17 cellular contexts compared by ENCODE assay signal in the genomic region with DNA sequence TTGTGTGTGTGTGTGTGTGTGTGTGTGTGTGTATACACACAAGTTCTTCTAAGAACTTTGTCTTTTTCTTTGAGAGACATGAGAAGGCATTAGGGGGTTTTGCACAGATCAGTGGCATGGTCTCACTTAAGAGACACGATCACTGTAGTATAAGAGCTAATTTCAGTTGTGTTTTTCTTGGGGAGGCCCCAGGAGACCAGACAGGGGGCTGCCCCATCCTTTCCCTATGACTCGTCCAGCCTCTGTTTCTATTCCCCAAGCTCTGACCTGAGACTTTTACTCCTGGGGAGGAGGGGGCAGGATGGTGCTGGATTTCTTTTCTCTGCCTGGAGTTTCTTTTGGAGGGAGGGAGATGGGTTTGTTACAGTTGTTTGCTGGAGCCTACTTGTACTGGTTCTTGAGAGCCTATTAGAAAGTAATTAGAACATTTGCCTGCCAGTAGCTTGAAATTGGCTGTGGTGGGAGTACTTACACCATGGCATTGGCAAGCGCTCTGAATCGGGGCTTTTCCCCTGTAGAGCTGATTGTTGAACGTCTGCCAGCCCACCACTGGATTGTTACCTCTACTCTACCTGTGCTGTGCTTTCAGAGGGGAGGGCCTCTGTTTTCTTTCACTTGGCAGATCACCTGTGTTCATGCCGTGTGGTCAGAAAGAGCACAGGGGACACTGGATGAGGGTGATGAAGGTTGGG.
DNase-seq lines count a peak whose midpoint lies in the region; ATAC-seq and TF ChIP-seq lines count a peak whose summit lies in the region.
"Had no signal": no experiment of that assay in that cellular context is flagged by ENCODE, and none has a peak within 500 bp of the region (broad histone marks: within the 10 kb centered on the region; RNA-seq: fewer than 3 reads in every experiment).

No MANE protein-coding gene starts in this region.

- CTCF ChIA-PET in CD4-positive, alpha-beta memory T cell (lab: Charles Lee; ENCODE audit: partially characterized antibody), result no interaction called here

- H3K4me1 ChIP-seq in CD4-positive, alpha-beta memory T cell (ENCODE audit: insufficient read depth, low read length), result no peaks in the 10 kb centered on the region

- peaks cover 14% of the 10 kb centered on the region for H3K27me3 Mint-ChIP-seq in endothelial cell (ENCODE audit: unreplicated experiment)
- H3K27me3 Mint-ChIP-seq in CD4-positive, alpha-beta memory T cell, result peaks cover 6 to 24% of the 10 kb centered on the region in 2 donors

- H3K9me3 Mint-ChIP-seq in endothelial cell (ENCODE audit: unreplicated experiment), result no peaks in the 10 kb centered on the region
- no peaks in the 10 kb centered on the region for H3K9me3 Mint-ChIP-seq in CD4-positive, alpha-beta memory T cell
- H3K9me3 Mint-ChIP-seq: CD4-positive, alpha-beta T cell; IgD-negative memory B cell had no signal

- H3K27me3 ChIP-seq in CD4-positive, alpha-beta memory T cell (ENCODE audit: insufficient read depth, low read length), result no peaks in the 10 kb centered on the region
- H3K27me3 ChIP-seq: SJCRH30 had no signal

- intact Hi-C loops in CD4-positive, alpha-beta memory T cell (cut with micrococcal nuclease), result no loop called here

- H3K4me1 Mint-ChIP-seq in endothelial cell (ENCODE audit: unreplicated experiment), result peaks cover 45% of the 10 kb centered on the region
- H3K4me1 Mint-ChIP-seq in CD4-positive, alpha-beta memory T cell, result no peaks in the 10 kb centered on the region

- H3K4me3 ChIP-seq in CD4-positive, alpha-beta memory T cell (ENCODE audit: low read length in 2 of 2), result no peak overlapping the region
- H3K4me3 ChIP-seq: dorsolateral prefrontal cortex, psoas muscle, SJCRH30 had no signal

- H3K9me3 ChIP-seq in CD4-positive, alpha-beta memory T cell (ENCODE audit: control insufficient read depth in 1 of 2, low read length in 2 of 2), result no peaks in the 10 kb centered on the region
- H3K9me3 ChIP-seq: psoas muscle, SJCRH30 had no signal

- no peaks in the 10 kb centered on the region for H3K36me3 ChIP-seq in CD4-positive, alpha-beta memory T cell (ENCODE audit: insufficient read depth, low read length)
- H3K36me3 ChIP-seq: SJCRH30 had no signal

- ATAC-seq in GM18861 (IDR thresholded peaks at IDR 0.05; ENCODE audit: unreplicated experiment), result peak; percentile 77
- peak; percentile 43 for ATAC-seq in HG02885 (IDR thresholded peaks at IDR 0.05; ENCODE audit: poor library complexity, unreplicated experiment)

- H3K27ac ChIP-seq in CD4-positive, alpha-beta memory T cell (ENCODE audit: low read depth, low read length), result no peak overlapping the region
- H3K27ac ChIP-seq: dorsolateral prefrontal cortex, psoas muscle, SJCRH30 had no signal

- H3K27ac Mint-ChIP-seq in endothelial cell (ENCODE audit: unreplicated experiment), result peak overlapping the region; percentile 21
- no peak overlapping the region for H3K27ac Mint-ChIP-seq in CD4-positive, alpha-beta memory T cell
- H3K27ac Mint-ChIP-seq: CD4-positive, alpha-beta T cell; IgD-negative memory B cell had no signal

- no peak for TF ChIP-seq CTCF in endothelial cell (IDR thresholded peaks at IDR 0.05; ENCODE audit: unreplicated experiment)

- H3K36me3 Mint-ChIP-seq in endothelial cell (ENCODE audit: low read depth, unreplicated experiment), result peaks cover 12% of the 10 kb centered on the region
- no peaks in the 10 kb centered on the region for H3K36me3 Mint-ChIP-seq in CD4-positive, alpha-beta memory T cell

- POLR2A ChIA-PET in CD4-positive, alpha-beta memory T cell (lab: Charles Lee; ENCODE audit: partially characterized antibody), result no interaction called here

- DNase-seq in DMS79 treated with DMSO at 0.1 percent for 48 hours (lab: John Stamatoyannopoulos, UW), result peak; percentile 98
- no peak for DNase-seq in endothelial cell (ENCODE audit: low spot score)
- no peak for DNase-seq in CD4-positive, alpha-beta memory T cell
- DNase-seq in DMS153 (lab: John Stamatoyannopoulos, UW), result no peak
- no peak for DNase-seq in stimulated activated CD4-positive, alpha-beta T cell treated with anti-CD3 and anti-CD28 coated beads, Interleukin-1b, Interleukin-23, amount 100 ng/mL, for 48 hours
- no peak for DNase-seq in EL
- DNase-seq: amygdala; CD4-positive, alpha-beta T cell; dorsolateral prefrontal cortex; HCEC 1CT; NCI-H1417 treated with DMSO at 0.1 percent for 48 hours; SJCRH30; stimulated activated CD4-positive, alpha-beta T cell treated with anti-CD3 and anti-CD28 coated beads, Interleukin-2, amount 100 ng/mL, for 24 hours had no signal

- H3K4me3 Mint-ChIP-seq in endothelial cell (ENCODE audit: unreplicated experiment), result no peak overlapping the region
- no peak overlapping the region for H3K4me3 Mint-ChIP-seq in CD4-positive, alpha-beta memory T cell
- H3K4me3 Mint-ChIP-seq: CD4-positive, alpha-beta T cell; IgD-negative memory B cell had no signal
